22 cellular contexts compared by ENCODE assay signal in the genomic region with DNA sequence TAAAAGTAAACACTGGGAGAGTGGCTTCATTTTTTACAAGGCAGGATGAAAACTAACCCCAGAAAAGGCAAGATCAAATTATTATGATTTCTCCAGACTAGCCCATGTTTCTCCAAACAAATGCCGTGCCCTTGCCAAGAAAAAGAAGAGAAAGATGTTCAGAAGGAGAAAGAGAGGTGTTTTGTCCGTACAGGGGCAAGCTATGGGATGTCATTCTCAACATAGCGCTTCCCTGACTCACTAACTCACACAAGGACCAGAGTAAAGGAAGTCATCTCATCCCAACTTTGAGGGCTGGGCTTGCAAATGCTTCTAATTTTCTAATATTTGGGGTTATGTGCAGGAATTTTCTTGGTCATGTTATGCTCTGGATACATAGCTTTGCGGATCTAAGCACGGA.
A peak's percentile ranks its signal among the peaks of the same experiment; 100 is the strongest.
DNase-seq lines count a peak whose midpoint lies in the region; ATAC-seq and TF ChIP-seq lines count a peak whose summit lies in the region.
"Had no signal": no experiment of that assay in that cellular context is flagged by ENCODE, and none has a peak within 500 bp of the region (broad histone marks: within the 10 kb centered on the region; RNA-seq: fewer than 3 reads in every experiment).

No MANE protein-coding gene starts in this region.

- H3K27ac ChIP-seq in ACC112 (ENCODE audit: low read depth, low read length) = no peak overlapping the region
- H3K27ac ChIP-seq: body of pancreas, epithelial cell of prostate, lower lobe of right lung, testis had no signal

- H3K27ac Mint-ChIP-seq in HFFc6 (peak overlapping the region; percentile 91), mesothelial cell of epicardium (peak overlapping the region; percentile 78), immature natural killer cell (no peak overlapping the region)
- H3K27ac Mint-ChIP-seq in activated T-helper 2 cell treated with anti-CD3 and anti-CD28 coated beads, Interferon-gamma antibody, Interleukin-2, Interleukin-4, amounts not matched to agents 10 μg/mL and 5 μg/mL and 100 μg/mL, durations not matched to agents 14 hours and 24 hours and 36 hours = no peak overlapping the region
- H3K27ac Mint-ChIP-seq: CD4-positive, alpha-beta memory T cell had no signal

- ATAC-seq in HG03095 (IDR thresholded peaks at IDR 0.05; ENCODE audit: unreplicated experiment) = no peak
- no peak for ATAC-seq in GM21528 (IDR thresholded peaks at IDR 0.05; ENCODE audit: low FRiP score, unreplicated experiment)
- ATAC-seq: body of pancreas, lower lobe of right lung had no signal

- no peaks in the 10 kb centered on the region for H3K27me3 ChIP-seq in ACC112 (ENCODE audit: insufficient read depth, low read length)
- H3K27me3 ChIP-seq: body of pancreas, testis had no signal

- H3K4me3 ChIP-seq in ACC112 (ENCODE audit: low read depth, low read length) = peak overlapping the region; percentile 60
- H3K4me3 ChIP-seq: body of pancreas, lower lobe of right lung, testis had no signal

- H3K4me1 Mint-ChIP-seq in HFFc6 (ENCODE audit: low read depth) = peaks cover 83% of the 10 kb centered on the region
- H3K4me1 Mint-ChIP-seq in mesothelial cell of epicardium = peaks cover 25% of the 10 kb centered on the region
- no peaks in the 10 kb centered on the region for H3K4me1 Mint-ChIP-seq in activated T-helper 2 cell treated with anti-CD3 and anti-CD28 coated beads, Interferon-gamma antibody, Interleukin-2, Interleukin-4, amounts not matched to agents 10 μg/mL and 5 μg/mL and 100 μg/mL, durations not matched to agents 14 hours and 24 hours and 36 hours (ENCODE audit: low read depth)
- H3K4me1 Mint-ChIP-seq in immature natural killer cell = no peaks in the 10 kb centered on the region
- H3K4me1 Mint-ChIP-seq: CD4-positive, alpha-beta memory T cell had no signal

- H2AFZ ChIP-seq in ACC112 (ENCODE audit: low read length, unreplicated experiment) = peak overlapping the region; percentile 69

- H3K27me3 Mint-ChIP-seq in HFFc6 (ENCODE audit: insufficient read depth) = 0 out of 2 replicates have a peak, but pooled peaks cover under 1% of the 10 kb centered on the region
- H3K27me3 Mint-ChIP-seq in mesothelial cell of epicardium (ENCODE audit: low read depth) = no peaks in the 10 kb centered on the region
- H3K27me3 Mint-ChIP-seq in activated T-helper 2 cell treated with anti-CD3 and anti-CD28 coated beads, Interferon-gamma antibody, Interleukin-2, Interleukin-4, amounts not matched to agents 10 μg/mL and 5 μg/mL and 100 μg/mL, durations not matched to agents 14 hours and 24 hours and 36 hours (ENCODE audit: low read depth) = no peaks in the 10 kb centered on the region
- H3K27me3 Mint-ChIP-seq in immature natural killer cell (ENCODE audit: low read depth in 3 of 3) = peaks cover 4 to 7% (median 4%) of the 10 kb centered on the region in 3 donors
- H3K27me3 Mint-ChIP-seq: CD4-positive, alpha-beta memory T cell had no signal

- intact Hi-C loops in activated T-helper 2 cell treated with anti-CD3 and anti-CD28 coated beads, Interferon-gamma antibody, Interleukin-2, Interleukin-4, amounts not matched to agents 10 μg/mL and 5 μg/mL and 100 μg/mL, durations not matched to agents 14 hours and 24 hours and 36 hours (cut with micrococcal nuclease) = no loop called here

- H3K36me3 ChIP-seq in ACC112 (ENCODE audit: insufficient read depth, low read length) = no peaks in the 10 kb centered on the region
- H3K36me3 ChIP-seq: lower lobe of right lung had no signal

- no peaks in the 10 kb centered on the region for H3K9me3 Mint-ChIP-seq in HFFc6
- peaks cover 10% of the 10 kb centered on the region for H3K9me3 Mint-ChIP-seq in mesothelial cell of epicardium
- no peaks in the 10 kb centered on the region for H3K9me3 Mint-ChIP-seq in activated T-helper 2 cell treated with anti-CD3 and anti-CD28 coated beads, Interferon-gamma antibody, Interleukin-2, Interleukin-4, amounts not matched to agents 10 μg/mL and 5 μg/mL and 100 μg/mL, durations not matched to agents 14 hours and 24 hours and 36 hours
- H3K9me3 Mint-ChIP-seq in immature natural killer cell = peaks cover 0 to 2% (median 0%) of the 10 kb centered on the region in 6 donors

- peak; percentile 79 for DNase-seq in HFFc6
- DNase-seq in dedifferentiated amniotic fluid mesenchymal stem cell (ENCODE audit: extremely low spot score) = peak; percentile 47
- no peak for DNase-seq in mesothelial cell of epicardium (ENCODE audit: low spot score in 2 of 2, unreplicated experiment in 2 of 2)
- no peak for DNase-seq in activated T-helper 2 cell treated with anti-CD3 and anti-CD28 coated beads, Interferon-gamma antibody, Interleukin-2, Interleukin-4, amounts not matched to agents 10 μg/mL and 5 μg/mL and 100 μg/mL, durations not matched to agents 14 hours and 24 hours and 36 hours (ENCODE audit: low spot score)
- DNase-seq in immature natural killer cell = no peak
- DNase-seq: 8988T; activated CD4-positive, alpha-beta T cell treated with anti-CD3 and anti-CD28 coated beads, Interleukin-2, amount 50 U/mL, for 1 hour; activated naive CD4-positive, alpha-beta T cell; body of pancreas; CD4-positive, alpha-beta memory T cell; head of caudate nucleus; lower lobe of right lung; NCI-H1417; NCI-H82; RPMI8226; small intestine; SW 1271; testis had no signal

- no peak for TF ChIP-seq CTCF in HFFc6 (IDR thresholded peaks at IDR 0.05)
- TF ChIP-seq CTCF in mesothelial cell of epicardium (IDR thresholded peaks at IDR 0.05; ENCODE audit: unreplicated experiment) = no peak

- H3K4me1 ChIP-seq in ACC112 (ENCODE audit: control insufficient read depth, insufficient read depth, low read length, unreplicated experiment) = peaks cover 22% of the 10 kb centered on the region
- H3K4me1 ChIP-seq: body of pancreas, lower lobe of right lung, testis had no signal

- H3K36me3 Mint-ChIP-seq in HFFc6 (ENCODE audit: low read depth) = no peaks in the 10 kb centered on the region
- no peaks in the 10 kb centered on the region for H3K36me3 Mint-ChIP-seq in mesothelial cell of epicardium
- no peaks in the 10 kb centered on the region for H3K36me3 Mint-ChIP-seq in activated T-helper 2 cell treated with anti-CD3 and anti-CD28 coated beads, Interferon-gamma antibody, Interleukin-2, Interleukin-4, amounts not matched to agents 10 μg/mL and 5 μg/mL and 100 μg/mL, durations not matched to agents 14 hours and 24 hours and 36 hours (ENCODE audit: low read depth)
- no peaks in the 10 kb centered on the region for H3K36me3 Mint-ChIP-seq in immature natural killer cell
- H3K36me3 Mint-ChIP-seq: CD4-positive, alpha-beta memory T cell had no signal

- H3K4me3 Mint-ChIP-seq in HFFc6 = peak overlapping the region; percentile 82
- H3K4me3 Mint-ChIP-seq in mesothelial cell of epicardium = no peak overlapping the region
- no peak overlapping the region for H3K4me3 Mint-ChIP-seq in activated T-helper 2 cell treated with anti-CD3 and anti-CD28 coated beads, Interferon-gamma antibody, Interleukin-2, Interleukin-4, amounts not matched to agents 10 μg/mL and 5 μg/mL and 100 μg/mL, durations not matched to agents 14 hours and 24 hours and 36 hours (ENCODE audit: low read depth)
- no peak overlapping the region for H3K4me3 Mint-ChIP-seq in immature natural killer cell
- H3K4me3 Mint-ChIP-seq: CD4-positive, alpha-beta memory T cell had no signal

- H3K79me2 ChIP-seq in ACC112 (ENCODE audit: control insufficient read depth, insufficient read depth, low read length, unreplicated experiment) = no peaks in the 10 kb centered on the region

Comparison
In these comparisons a context has a peak if more than half of its experiments do, and no peak if none do; other contexts are left out.
1. DNase-seq: peak in HFFc6 (single experiment) and dedifferentiated amniotic fluid mesenchymal stem cell (single experiment); none in mesothelial cell of epicardium (0 of 2), activated T-helper 2 cell treated with anti-CD3 and anti-CD28 coated beads, Interferon-gamma antibody, Interleukin-2, Interleukin-4, amounts not matched to agents 10 μg/mL and 5 μg/mL and 100 μg/mL, durations not matched to agents 14 hours and 24 hours and 36 hours (single experiment) and immature natural killer cell (0 of 3).
2. H3K27ac Mint-ChIP-seq: peak in HFFc6 (single experiment) and mesothelial cell of epicardium (single experiment); none in activated T-helper 2 cell treated with anti-CD3 and anti-CD28 coated beads, Interferon-gamma antibody, Interleukin-2, Interleukin-4, amounts not matched to agents 10 μg/mL and 5 μg/mL and 100 μg/mL, durations not matched to agents 14 hours and 24 hours and 36 hours (single experiment) and immature natural killer cell (0 of 6).